In genomic region chr6:36200154-36200891, GRCh38 we compare ENCODE assay signal across 19 cellular contexts. TPM values are rescaled to one million over a fixed set of nuclear protein-coding genes. Genes with fewer than 3 reads are reported as not detected.
DNase-seq lines count a peak whose midpoint lies in the region; ATAC-seq, FAIRE-seq and TF ChIP-seq lines count a peak whose summit lies in the region.
"Had no signal": no experiment of that assay in that cellular context is flagged by ENCODE, and none has a peak within 500 bp of the region (broad histone marks: within the 10 kb centered on the region; RNA-seq: fewer than 3 reads in every experiment).

No MANE protein-coding gene starts in this region.

- whole genome bisulfite sequencing in mammary epithelial cell (ENCODE audit: low coverage, missing lambda C conversion rate) = over 99% methylated on average over 10 of the region's 19 CpGs
- 97% methylated on average over 19 of the region's 19 CpGs for WGBS in HepG2 (ENCODE audit: low lambda C conversion rate)
- 91 to 97% (median 95%) methylated on average over 19 of the region's 19 CpGs for WGBS in heart left ventricle, 4 donors

- H3K4me2 ChIP-seq in mammary epithelial cell (ENCODE audit: insufficient read depth, low read depth, low read length) (no peak overlapping the region), astrocyte (ENCODE audit: low read length) (no peak overlapping the region), HepG2 (ENCODE audit: low read depth, low read length) (no peak overlapping the region)
- H3K4me2 ChIP-seq: A549 had no signal

- no peaks in the 10 kb centered on the region for H3K9me3 Mint-ChIP-seq in astrocyte (ENCODE audit: unreplicated experiment)
- H3K9me3 Mint-ChIP-seq in neural crest cell = no peaks in the 10 kb centered on the region
- H3K9me3 Mint-ChIP-seq: CD8-positive, alpha-beta T cell had no signal

- BruUV-seq in mammary epithelial cell (replicated peaks; lab: Mats Ljungman, UMichigan) = TSS peak; percentile 22
- BruUV-seq in HepG2 (replicated peaks; lab: Mats Ljungman, UMichigan) = no TSS peak

- H3K36me3 ChIP-seq in mammary epithelial cell (ENCODE audit: insufficient read depth, low read length) = peaks cover 13% of the 10 kb centered on the region
- peaks cover 6% of the 10 kb centered on the region for H3K36me3 ChIP-seq in breast epithelium
- peaks cover 28% of the 10 kb centered on the region for H3K36me3 ChIP-seq in astrocyte (ENCODE audit: insufficient read depth, low read length)
- peaks cover 30 to 58% of the 10 kb centered on the region in 2 experiments for H3K36me3 ChIP-seq in HepG2 (replicated peaks in 1 of 2; ENCODE audit: control insufficient read depth in 1 of 2, insufficient read depth in 2 of 2, low read length in 2 of 2)
- peaks cover 0 to 52% (median 45%) of the 10 kb centered on the region in 9 donors for H3K36me3 ChIP-seq in heart left ventricle

- CTCF ChIA-PET in mammary epithelial cell (lab: Charles Lee; ENCODE audit: low non-redundant PET) = no interaction called here
- CTCF ChIA-PET in HepG2 (lab: Yijun Ruan, JAX; ENCODE audit: low intra/inter-chr PET ratio, low total read pairs) = no interaction called here

- peaks cover 34% of the 10 kb centered on the region for H3K36me3 Mint-ChIP-seq in astrocyte (ENCODE audit: low read depth, unreplicated experiment)
- peaks cover 44% of the 10 kb centered on the region for H3K36me3 Mint-ChIP-seq in neural crest cell (ENCODE audit: low read depth)

- DNase-seq in mammary epithelial cell (no peak), breast epithelium (ENCODE audit: low spot score in 2 of 2) (no peak), astrocyte (ENCODE audit: low read depth) (no peak), neural crest cell (ENCODE audit: low read depth, low spot score) (no peak), HepG2 (ENCODE audit: low spot score) (no peak), heart left ventricle (no peak)
- DNase-seq: AML-193; Calu3; CD8-positive, alpha-beta T cell; DMS79 treated with DMSO at 0.1 percent for 48 hours; GOT3; H9 had no signal

- H3K27me3 ChIP-seq in mammary epithelial cell (ENCODE audit: insufficient read depth, low read length) = no peaks in the 10 kb centered on the region
- no peaks in the 10 kb centered on the region for H3K27me3 ChIP-seq in breast epithelium
- H3K27me3 ChIP-seq in astrocyte (ENCODE audit: insufficient read depth, low read length) = no peaks in the 10 kb centered on the region
- H3K27me3 ChIP-seq in HepG2 (ENCODE audit: control insufficient read depth in 1 of 2, insufficient read depth in 2 of 2, low read length in 2 of 2) = no peaks in the 10 kb centered on the region
- no peaks in the 10 kb centered on the region for H3K27me3 ChIP-seq in heart left ventricle

- dilution Hi-C loops in mammary epithelial cell (cut with HindIII; ENCODE audit: low sequenced_read_pairs) = no loop called here

- TF ChIP-seq EP300 in HepG2 (IDR thresholded peaks at IDR 0.05; ENCODE audit: low read depth in 2 of 2, low read length in 2 of 2) (no peak), HepG2 (CRISPR knock-in tag; IDR thresholded peaks at IDR 0.05; ENCODE audit: borderline replicate concordance) (no peak)

- H3K4me1 Mint-ChIP-seq in astrocyte (ENCODE audit: low read depth, unreplicated experiment) (peaks cover 5% of the 10 kb centered on the region), neural crest cell (peaks cover 45% of the 10 kb centered on the region)

- H3K27me3 Mint-ChIP-seq in astrocyte (ENCODE audit: low read depth, unreplicated experiment) (no peaks in the 10 kb centered on the region), neural crest cell (ENCODE audit: low read depth) (peaks cover under 1% of the 10 kb centered on the region)

- H3K9ac ChIP-seq in mammary epithelial cell (ENCODE audit: insufficient read depth, low read length) (no peak overlapping the region), astrocyte (ENCODE audit: low read length) (no peak overlapping the region), HepG2 (ENCODE audit: insufficient read depth, low read depth, low read length) (no peak overlapping the region)

- H3K9me3 ChIP-seq in mammary epithelial cell (replicated peaks; ENCODE audit: insufficient read depth, low read length) (no peaks in the 10 kb centered on the region), breast epithelium (no peaks in the 10 kb centered on the region), astrocyte (ENCODE audit: insufficient read depth, low read depth, low read length) (no peaks in the 10 kb centered on the region), HepG2 (ENCODE audit: low read length) (no peaks in the 10 kb centered on the region), heart left ventricle (no peaks in the 10 kb centered on the region)
- H3K9me3 ChIP-seq: A549 had no signal

- ATAC-seq in GM18907 (IDR thresholded peaks at IDR 0.05; ENCODE audit: unreplicated experiment) (no peak), HepG2 (no peak), GM19324 (IDR thresholded peaks at IDR 0.05; ENCODE audit: low FRiP score, unreplicated experiment) (no peak), heart left ventricle (no peak)
- ATAC-seq: A549; CD8-positive, alpha-beta T cell had no signal

- H3K4me1 ChIP-seq in mammary epithelial cell (ENCODE audit: insufficient read depth, low read length) (peaks cover 8% of the 10 kb centered on the region), breast epithelium (peaks cover 9 to 12% of the 10 kb centered on the region in 2 donors), astrocyte (ENCODE audit: insufficient read depth, low read length) (peaks cover 10% of the 10 kb centered on the region), HepG2 (ENCODE audit: insufficient read depth, low read length) (peaks cover 24% of the 10 kb centered on the region), heart left ventricle (peaks cover 0 to 52% (median 16%) of the 10 kb centered on the region in 12 donors)

- TF ChIP-seq CTCF in mammary epithelial cell (conservative IDR thresholded peaks at IDR 0.05 in 1 of 2, IDR thresholded peaks at IDR 0.05 in 1 of 2; ENCODE audit: extremely low read depth in 1 of 2, insufficient read depth in 1 of 2, low read depth in 1 of 2, low read length in 2 of 2) (no peak), breast epithelium (IDR thresholded peaks at IDR 0.05) (no peak), astrocyte (IDR thresholded peaks at IDR 0.05; ENCODE audit: insufficient read depth, low read depth, low read length) (no peak), neural crest cell (conservative IDR thresholded peaks at IDR 0.05) (no peak), HepG2 (CRISPR knock-in tag; IDR thresholded peaks at IDR 0.05) (no peak), heart left ventricle (IDR thresholded peaks at IDR 0.05) (no peak)

- H2AFZ ChIP-seq in mammary epithelial cell (ENCODE audit: low read depth, low read length) (no peak overlapping the region), astrocyte (ENCODE audit: low read depth, low read length) (no peak overlapping the region), HepG2 (ENCODE audit: low read length) (no peak overlapping the region)

- intact Hi-C loops in mammary epithelial cell (cut with micrococcal nuclease) = no loop called here
- intact Hi-C loops in breast epithelium (cut with DNase I; ENCODE audit: low total_unique reads) = no loop called here
- intact Hi-C loops in HepG2 (cut with micrococcal nuclease; ENCODE audit: unreplicated experiment) = no loop called here
- intact Hi-C loops in heart left ventricle (cut with DNase I) = loop anchor here in 1 of 10 donors (5.0 kb wide), 1 partner anchor 78 kb away; no protein-coding TSS in a partner anchor

- H3K79me2 ChIP-seq in mammary epithelial cell (ENCODE audit: insufficient read depth, low read length) (peaks cover 60% of the 10 kb centered on the region), astrocyte (ENCODE audit: insufficient read depth, low read length) (peaks cover 79% of the 10 kb centered on the region), HepG2 (ENCODE audit: insufficient read depth, low read length) (peaks cover 57% of the 10 kb centered on the region)

- POLR2A ChIA-PET in HepG2 (lab: Yijun Ruan, JAX) = interaction anchor here (0.8 kb wide), 1 partner anchor 69 kb away, joined by 3 read pairs; no protein-coding TSS in a partner anchor

- in situ Hi-C loops in mammary epithelial cell (cut with MboI; ENCODE audit: low sequenced_read_pairs in 2 of 2) = no loop called here
- in situ Hi-C loops in HepG2 (cut with HindIII; ENCODE audit: extremely low pct_ligation_motif_present, low pct_unique_long_range_greater_than_20kb) = no loop called here

- FAIRE-seq in astrocyte (lab: Jason Lieb, UNC) (no peak), HepG2 (lab: Jason Lieb, UNC) (no peak)
- FAIRE-seq: A549, GM12891, GM18507 had no signal

- H3K27ac ChIP-seq in mammary epithelial cell (ENCODE audit: insufficient read depth, low read depth, low read length) (no peak overlapping the region), breast epithelium (no peak overlapping the region), astrocyte (ENCODE audit: low read depth, low read length) (no peak overlapping the region), HepG2 (ENCODE audit: extremely low read length, insufficient read depth, low read length) (no peak overlapping the region), heart left ventricle (no peak overlapping the region)
- H3K27ac ChIP-seq: 22Rv1, A549 had no signal

- TF ChIP-seq POLR2A in breast epithelium (IDR thresholded peaks at IDR 0.05) = no peak
- 0 out of 4 replicates have a peak, but pooled peaks of 1 of the 2 experiments have one; percentile 11 for TF ChIP-seq POLR2A in HepG2 (IDR thresholded peaks at IDR 0.05; ENCODE audit: insufficient read depth in 1 of 2, low read depth in 2 of 2, low read length in 2 of 2)
- no peak for TF ChIP-seq POLR2A in heart left ventricle (IDR thresholded peaks at IDR 0.05)

- H3K27ac Mint-ChIP-seq in astrocyte (ENCODE audit: unreplicated experiment) (peak overlapping the region; percentile 44), neural crest cell (ENCODE audit: unreplicated experiment) (no peak overlapping the region)
- H3K27ac Mint-ChIP-seq: CD14-positive monocyte; CD8-positive, alpha-beta T cell; H9 had no signal

- H3K4me3 ChIP-seq in mammary epithelial cell (replicated peaks in 1 of 3; ENCODE audit: insufficient read depth in 1 of 3, low read depth in 2 of 3, low read length in 3 of 3) (no peak overlapping the region), breast epithelium (no peak overlapping the region), astrocyte (ENCODE audit: insufficient read depth, low read depth, low read length) (no peak overlapping the region), HepG2 (replicated peaks in 1 of 3; ENCODE audit: insufficient read depth in 1 of 3, low read depth in 2 of 3, low read length in 3 of 3) (no peak overlapping the region), heart left ventricle (no peak overlapping the region)
- H3K4me3 ChIP-seq: A549 had no signal

- no peak for TF ChIP-seq RAD21 in HepG2 (CRISPR knock-in tag; IDR thresholded peaks at IDR 0.05)

- H4K20me1 ChIP-seq in mammary epithelial cell (ENCODE audit: insufficient read depth, low read length) (no peaks in the 10 kb centered on the region), astrocyte (ENCODE audit: insufficient read depth, low read length) (peaks cover 81% of the 10 kb centered on the region), HepG2 (ENCODE audit: insufficient read depth, low read length) (no peaks in the 10 kb centered on the region; the same call in 1 of the 2 replicates)

- H3K4me3 Mint-ChIP-seq in astrocyte (ENCODE audit: unreplicated experiment) (no peak overlapping the region), neural crest cell (peak overlapping the region; percentile 8)
- H3K4me3 Mint-ChIP-seq: CD14-positive monocyte; CD8-positive, alpha-beta T cell; H9 had no signal

RNA-seq across cellular contexts. Expression of gene BRPF3, which starts 3.8 kb away (rescaled TPM):
- total RNA-seq in mammary epithelial cell (10 to 100 TPM; 10.8 to 16.2 TPM), breast epithelium (10 to 100 TPM; 18.9 to 26.5 (median 25.8) TPM), astrocyte (28.8 and 32.0 TPM in 2 replicates), neural crest cell (54.1 and 57.3 TPM in 2 replicates), HepG2 (2016; rRNA removed; fragmentation: Illumina TruSeq; extraction: Trizol) (12.3 and 14.7 TPM in 2 replicates), heart left ventricle (10 to 100 TPM; 12.5 to 29.1 (median 17.6) TPM)
- polyA plus RNA-seq in mammary epithelial cell (6.2 TPM), HepG2 (2011; rRNA removed) (22.9 and 25.2 TPM in 2 replicates), heart left ventricle (10 to 100 TPM in 1 of 2 donors, 1 to 10 TPM in 1; 8.2 to 21.3 TPM)
- 17.8 TPM for polyA minus RNA-seq in mammary epithelial cell
- 2.7 and 4.1 TPM in 2 replicates for total RNA-seq in HepG2 (2016; cell fraction: cytosol; rRNA removed; fragmentation: Illumina TruSeq; extraction: Trizol; ENCODE audit: low read depth)
- total RNA-seq in HepG2 (2016; cell fraction: insoluble cytoplasmic fraction; rRNA removed; fragmentation: Illumina TruSeq; extraction: Trizol) = 13.1 and 13.7 TPM in 2 replicates
- 13.7 and 14.6 TPM in 2 replicates for total RNA-seq in HepG2 (2016; cell fraction: membrane; rRNA removed; fragmentation: Illumina TruSeq; extraction: Trizol)
- 20.5 and 24.2 TPM in 2 replicates for total RNA-seq in HepG2 (2016; cell fraction: nucleus; rRNA removed; fragmentation: Illumina TruSeq; extraction: Trizol)
- polyA plus RNA-seq in HepG2 (2011; cell fraction: cytosol; rRNA removed) = 17.0 and 19.9 TPM in 2 replicates
- 34.9 and 37.6 TPM in 2 replicates for polyA plus RNA-seq in HepG2 (2011; cell fraction: nucleus; rRNA removed)
- polyA plus RNA-seq in HepG2 (2012) = 27.0 and 27.6 TPM in 2 replicates
- 3.5 and 4.2 TPM in 2 replicates for polyA plus RNA-seq in HepG2 (2016; cell fraction: cytosol; fragmentation: Illumina TruSeq; extraction: Trizol; ENCODE audit: low read depth)
- 29.3 and 35.1 TPM in 2 replicates for polyA plus RNA-seq in HepG2 (2016; cell fraction: insoluble cytoplasmic fraction; fragmentation: Illumina TruSeq; extraction: Trizol; ENCODE audit: low read depth)
- 18.5 and 19.9 TPM in 2 replicates for polyA plus RNA-seq in HepG2 (2016; cell fraction: membrane; fragmentation: Illumina TruSeq; extraction: Trizol; ENCODE audit: low read depth)
- polyA plus RNA-seq in HepG2 (2016; cell fraction: nucleus; fragmentation: Illumina TruSeq; extraction: Trizol; ENCODE audit: insufficient read depth, low read depth) = 41.3 and 46.6 TPM in 2 replicates
- polyA minus RNA-seq in HepG2 (2011; rRNA and poly(A)+ RNA removed; ENCODE audit: low replicate concordance) = 16.1 and 49.4 TPM in 2 replicates
- 10.9 and 14.6 TPM in 2 replicates for polyA minus RNA-seq in HepG2 (2011; cell fraction: cytosol; rRNA and poly(A)+ RNA removed)
- 61.0 and 69.4 TPM in 2 replicates for polyA minus RNA-seq in HepG2 (2011; cell fraction: nucleus; rRNA and poly(A)+ RNA removed)
